Comparison of ENCODE assay signal across 17 cellular contexts in genomic region chr11:28679795-28680194, GRCh38.
A peak's percentile ranks its signal among the peaks of the same experiment; 100 is the strongest.
DNase-seq lines count a peak whose midpoint lies in the region; ATAC-seq and TF ChIP-seq lines count a peak whose summit lies in the region.
"Had no signal": no experiment of that assay in that cellular context is flagged by ENCODE, and none has a peak within 500 bp of the region (broad histone marks: within the 10 kb centered on the region; RNA-seq: fewer than 3 reads in every experiment).

No MANE protein-coding gene starts in this region.

- CTCF ChIA-PET in activated CD8-positive, alpha-beta T cell treated with anti-CD3 and anti-CD28 coated beads for 36 hours (lab: Charles Lee), result no interaction called here

- no peak overlapping the region for H3K4me3 Mint-ChIP-seq in activated CD8-positive, alpha-beta T cell treated with anti-CD3 and anti-CD28 coated beads for 36 hours

- peak; percentile 88 for DNase-seq in AG08395 (ENCODE audit: low spot score)
- peak; percentile 66 for DNase-seq in HCEC 1CT
- DNase-seq in astrocyte of the hippocampus (ENCODE audit: low read depth, low spot score), result peak; percentile 58
- DNase-seq in hepatic stellate cell (ENCODE audit: low spot score), result peak; percentile 40
- no peak for DNase-seq in substantia nigra (lab: John Stamatoyannopoulos, UW)
- no peak for DNase-seq in activated CD8-positive, alpha-beta T cell treated with anti-CD3 and anti-CD28 coated beads for 36 hours
- DNase-seq: activated CD4-positive, alpha-beta T cell treated with anti-CD3 and anti-CD28 coated beads, Interleukin-2, amount 50 U/mL, for 4 hours; activated T-cell treated with anti-CD3 and anti-CD28 coated beads for 4 hours; left lung; NCI-H2029; NCI-H446 treated with DMSO at 0.1 percent for 48 hours; RPMI8226; stimulated activated naive CD8-positive, alpha-beta T cell treated with anti-CD3 and anti-CD28 coated beads, Interleukin-15, Interleukin-2, amounts not matched to agents 100 U/mL and 50 U/mL, for 24 hours; upper lobe of left lung had no signal

- POLR2A ChIA-PET in activated CD8-positive, alpha-beta T cell treated with anti-CD3 and anti-CD28 coated beads for 36 hours (lab: Charles Lee), result no interaction called here

- no peak for TF ChIP-seq CTCF in activated CD8-positive, alpha-beta T cell treated with anti-CD3 and anti-CD28 coated beads for 36 hours (IDR thresholded peaks at IDR 0.05)

- intact Hi-C loops in activated CD8-positive, alpha-beta T cell treated with anti-CD3 and anti-CD28 coated beads for 36 hours (cut with micrococcal nuclease), result no loop called here

- no peak overlapping the region for H3K27ac ChIP-seq in substantia nigra (ENCODE audit: low read depth, low read length, poor library complexity, severe bottlenecking)
- H3K27ac ChIP-seq: left lung, right atrium auricular region, upper lobe of left lung had no signal

- H3K27me3 Mint-ChIP-seq in activated CD8-positive, alpha-beta T cell treated with anti-CD3 and anti-CD28 coated beads for 36 hours, result no peaks in the 10 kb centered on the region

- H3K27ac Mint-ChIP-seq in activated CD8-positive, alpha-beta T cell treated with anti-CD3 and anti-CD28 coated beads for 36 hours, result no peak overlapping the region

- ATAC-seq in SK-N-SH treated with all-trans-retinoic acid at 6 μM for 48 hours (no peak), HG03025 (IDR thresholded peaks at IDR 0.05; ENCODE audit: low FRiP score, unreplicated experiment) (no peak)
- no peak for ATAC-seq in activated CD8-positive, alpha-beta T cell treated with anti-CD3 and anti-CD28 coated beads for 36 hours
- ATAC-seq: left lung; stimulated activated naive CD8-positive, alpha-beta T cell treated with anti-CD3 and anti-CD28 coated beads, Interleukin-15, Interleukin-2, amounts not matched to agents 100 U/mL and 50 U/mL, for 24 hours had no signal

- H3K4me1 Mint-ChIP-seq in activated CD8-positive, alpha-beta T cell treated with anti-CD3 and anti-CD28 coated beads for 36 hours (ENCODE audit: low read depth), result no peaks in the 10 kb centered on the region

- H3K9me3 Mint-ChIP-seq in activated CD8-positive, alpha-beta T cell treated with anti-CD3 and anti-CD28 coated beads for 36 hours, result no peaks in the 10 kb centered on the region

- H3K36me3 Mint-ChIP-seq in activated CD8-positive, alpha-beta T cell treated with anti-CD3 and anti-CD28 coated beads for 36 hours (ENCODE audit: low read depth), result no peaks in the 10 kb centered on the region

TF ChIP-seq in SK-N-SH treated with all-trans-retinoic acid at 6 μM for 48 hours, 23 proteins besides CTCF, POLR2A, EP300 and RAD21:
- no peak for TF ChIP-seq ZC3H10 (CRISPR knock-in tag; IDR thresholded peaks at IDR 0.05)
- TF ChIP-seq ZNF8 (CRISPR knock-in tag; IDR thresholded peaks at IDR 0.05), result no peak
- TF ChIP-seq RARB (CRISPR knock-in tag; IDR thresholded peaks at IDR 0.05), result no peak
- no peak for TF ChIP-seq ISL1 (CRISPR knock-in tag; IDR thresholded peaks at IDR 0.05)
- no peak for TF ChIP-seq ZNF70 (CRISPR knock-in tag; IDR thresholded peaks at IDR 0.05)
- no peak for TF ChIP-seq POU6F1 (CRISPR knock-in tag; IDR thresholded peaks at IDR 0.05; ENCODE audit: borderline replicate concordance, low read depth)
- no peak for TF ChIP-seq CSRNP3 (CRISPR knock-in tag; IDR thresholded peaks at IDR 0.05)
- no peak for TF ChIP-seq GLIS3 (CRISPR knock-in tag; IDR thresholded peaks at IDR 0.05)
- TF ChIP-seq BACH2 (CRISPR knock-in tag; IDR thresholded peaks at IDR 0.05; ENCODE audit: borderline replicate concordance), result no peak
- no peak for TF ChIP-seq PATZ1 (CRISPR knock-in tag; IDR thresholded peaks at IDR 0.05; ENCODE audit: borderline replicate concordance)
- no peak for TF ChIP-seq TOX (CRISPR knock-in tag; IDR thresholded peaks at IDR 0.05; ENCODE audit: borderline replicate concordance)
- TF ChIP-seq SNAI2 (CRISPR knock-in tag; IDR thresholded peaks at IDR 0.05), result no peak
- TF ChIP-seq PPARA (CRISPR knock-in tag; IDR thresholded peaks at IDR 0.05; ENCODE audit: borderline replicate concordance), result no peak
- no peak for TF ChIP-seq OSR1 (CRISPR knock-in tag; IDR thresholded peaks at IDR 0.05)
- no peak for TF ChIP-seq ZNF565 (CRISPR knock-in tag; conservative IDR thresholded peaks at IDR 0.05; ENCODE audit: low read depth)
- TF ChIP-seq ARNTL (CRISPR knock-in tag; IDR thresholded peaks at IDR 0.05; ENCODE audit: borderline replicate concordance, low read depth), result no peak
TF ChIP-seq in SK-N-SH treated with all-trans-retinoic acid at 6 μM for 48 hours: peak in this region for 0.

Comparison
In these comparisons a context has a peak if more than half of its experiments do, and no peak if none do; other contexts are left out.
1. DNase-seq: peak in AG08395 (single experiment), HCEC 1CT (single experiment), astrocyte of the hippocampus (single experiment) and hepatic stellate cell (single experiment); none in substantia nigra (0 of 49) and activated CD8-positive, alpha-beta T cell treated with anti-CD3 and anti-CD28 coated beads for 36 hours (single experiment).